In genomic region chr7:7713730-7714129, GRCh38 we compare ENCODE assay signal across 30 cellular contexts.
"Had no signal": no experiment of that assay in that cellular context is flagged by ENCODE, and none has a peak within 500 bp of the region (broad histone marks: within the 10 kb centered on the region; RNA-seq: fewer than 3 reads in every experiment).

No MANE protein-coding gene starts in this region.

- H3K27ac ChIP-seq: PC-9, RWPE1, SJCRH30, SK-N-MC had no signal

- H3K27me3 ChIP-seq: MG63, SJCRH30 had no signal

- H3K9me3 ChIP-seq: MG63, SJCRH30 had no signal

- H2AFZ ChIP-seq: PC-9 had no signal

- H3K36me3 ChIP-seq: MG63, SJCRH30 had no signal

- H3K4me2 ChIP-seq: PC-9 had no signal

- ATAC-seq: Panc1, Right ventricle myocardium inferior, SK-N-SH treated with all-trans-retinoic acid at 6 μM for 48 hours had no signal

- H3K4me3 ChIP-seq: MG63, PC-9, SJCRH30, SK-N-MC had no signal

- DNase-seq: Kasumi-1, MG63, MV-4-11, NCI-H1092, NCI-H1105, NCI-H1417 treated with DMSO at 0.1 percent for 48 hours, NCI-H1436 treated with DMSO at 0.1 percent for 48 hours, NCI-H1694 treated with DMSO at 0.1 percent for 48 hours, NCI-H187 treated with DMSO at 0.1 percent for 48 hours, NCI-H2029, NCI-H2081, NCI-H2171 treated with DMSO at 0.1 percent for 48 hours, NCI-H2227 treated with DMSO at 0.1 percent for 48 hours, NCI-H345, NCI-H446, NCI-H510A treated with DMSO at 0.1 percent for 48 hours, NCI-H524 treated with DMSO at 0.1 percent for 48 hours, NCI-H526 treated with DMSO at 0.1 percent for 48 hours, NCI-H748 treated with DMSO at 0.1 percent for 48 hours, NCI-H82, PC-9, SHP77, SIG-M5, SJCRH30, T-helper 1 cell had no signal
